In genomic region chr15:58053236-58054153, GRCh38 we compare ENCODE assay signal across 1 cellular context.
TF ChIP-seq lines count a peak whose summit lies in the region.

No MANE protein-coding gene starts in this region.

TF ChIP-seq in K562, 482 proteins besides CTCF, POLR2A, EP300 and RAD21 (continued from another document):
- no peak for TF ChIP-seq ZNF584 (CRISPR knock-in tag; IDR thresholded peaks at IDR 0.05; ENCODE audit: low read depth)
- TF ChIP-seq ETV1 (tag; conservative IDR thresholded peaks at IDR 0.05; ENCODE audit: low read depth): no peak
- TF ChIP-seq SIX5 (IDR thresholded peaks at IDR 0.05; ENCODE audit: borderline replicate concordance in 1 of 2, insufficient read depth in 1 of 2, low read depth in 1 of 2, low read length in 2 of 2): no peak
- no peak for TF ChIP-seq BRF1 (IDR thresholded peaks at IDR 0.05; ENCODE audit: borderline replicate concordance, extremely low read depth, insufficient read length)
TF ChIP-seq in K562: peak in this region for 3.
